1 cellular context compared by ENCODE assay signal in the genomic region with DNA sequence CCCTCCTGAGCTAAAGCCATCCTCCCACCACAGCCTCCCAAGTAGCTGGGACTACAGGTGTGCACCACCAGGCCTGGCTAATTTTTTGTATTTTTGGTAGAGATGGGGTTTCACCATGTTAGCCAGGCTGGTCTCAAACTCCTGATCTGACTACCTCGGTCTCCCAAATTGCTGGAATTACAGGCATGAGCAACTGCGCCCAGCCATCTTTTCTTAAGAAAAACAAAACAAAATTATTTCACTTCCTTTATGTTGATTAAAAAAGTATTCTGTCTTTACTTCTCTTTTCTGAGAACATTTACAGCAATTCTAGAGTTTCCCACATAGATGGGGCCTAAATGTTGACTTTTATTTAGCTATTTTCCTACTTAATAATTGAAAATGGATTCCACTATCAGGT. TPM values are rescaled to one million over a fixed set of nuclear protein-coding genes. Genes with fewer than 3 reads are reported as not detected.
"Had no signal": no experiment of that assay in that cellular context is flagged by ENCODE, and none has a peak within 500 bp of the region (broad histone marks: within the 10 kb centered on the region; RNA-seq: fewer than 3 reads in every experiment).

No MANE protein-coding gene starts in this region.

RNA-seq across cellular contexts. Expression of a gene that starts 36.4 kb away (rescaled TPM):
- total RNA-seq: body of pancreas had no signal
